ENCODE assay signal across 26 cellular contexts in genomic region chr3:184004483-184004882, GRCh38. TPM values are rescaled to one million over a fixed set of nuclear protein-coding genes. Genes with fewer than 3 reads are reported as not detected.
DNase-seq lines count a peak whose midpoint lies in the region; ATAC-seq and TF ChIP-seq lines count a peak whose summit lies in the region.
"Had no signal": no experiment of that assay in that cellular context is flagged by ENCODE, and none has a peak within 500 bp of the region (broad histone marks: within the 10 kb centered on the region; RNA-seq: fewer than 3 reads in every experiment).

No MANE protein-coding gene starts in this region.

- no peak overlapping the region for H3K56ac ChIP-seq in H9 (ENCODE audit: insufficient read length, low read depth, low read length)

- H3K9me3 ChIP-seq in ascending aorta (no peaks in the 10 kb centered on the region), left lung (no peaks in the 10 kb centered on the region), gastrocnemius medialis (no peaks in the 10 kb centered on the region), H9 (ENCODE audit: control insufficient read depth, low read depth, low read length) (no peaks in the 10 kb centered on the region)
- H3K9me3 ChIP-seq: HAP-1, uterus had no signal

- ATAC-seq in GM23338: no peak
- peak; percentile 46 for ATAC-seq in left lung
- peak in 1 of 2 donors; percentile 13 for ATAC-seq in gastrocnemius medialis
- no peak for ATAC-seq in effector memory CD8-positive, alpha-beta T cell (replicated peaks)
- ATAC-seq: activated CD8-positive, alpha-beta T cell treated with anti-CD3 and anti-CD28 coated beads, Interleukin-2, amount 10 ng/mL, durations not matched to agents 7 days and 5 days had no signal

- intact Hi-C loops in ascending aorta (cut with DNase I): no loop called here
- intact Hi-C loops in left lung (cut with DNase I): no loop called here
- intact Hi-C loops in gastrocnemius medialis (cut with DNase I; ENCODE audit: low total_unique reads): no loop called here

- no peak for TF ChIP-seq CTCF in GM23338 (conservative IDR thresholded peaks at IDR 0.05; ENCODE audit: low read depth in 2 of 2)
- no peak for TF ChIP-seq CTCF in ascending aorta (IDR thresholded peaks at IDR 0.05)
- no peak for TF ChIP-seq CTCF in left lung (IDR thresholded peaks at IDR 0.05)
- no peak for TF ChIP-seq CTCF in gastrocnemius medialis (IDR thresholded peaks at IDR 0.05 in 4 of 5, conservative IDR thresholded peaks at IDR 0.05 in 1 of 5)
- TF ChIP-seq CTCF in H9 (conservative IDR thresholded peaks at IDR 0.05): no peak

- H3T11ph ChIP-seq in H9 (ENCODE audit: low read length): no peak overlapping the region

- no peak overlapping the region for H3K18ac ChIP-seq in H9 (ENCODE audit: insufficient read length, low read depth, low read length)

- H3K36me3 Mint-ChIP-seq in GM23338 (ENCODE audit: low read depth) (peaks cover 3% of the 10 kb centered on the region; the same call in 1 of the 3 replicates), H9 (ENCODE audit: insufficient read depth in 1 of 3, low read depth in 3 of 3) (peaks cover 3 to 21% (median 6%) of the 10 kb centered on the region in 3 experiments; a peak in 6 of 7 replicates)
- peaks cover 12% of the 10 kb centered on the region for H3K36me3 Mint-ChIP-seq in effector memory CD8-positive, alpha-beta T cell (ENCODE audit: insufficient read depth)

- no peak overlapping the region for H4K91ac ChIP-seq in H9 (ENCODE audit: insufficient read length, low read depth, low read length)

- no peaks in the 10 kb centered on the region for H3K79me1 ChIP-seq in H9 (ENCODE audit: insufficient read depth, low read depth, low read length, poor library complexity, severe bottlenecking)

- H3K79me2 ChIP-seq in GM23338 (replicated peaks; ENCODE audit: insufficient read depth) (peaks cover 38% of the 10 kb centered on the region), H9 (ENCODE audit: insufficient read depth, low read length) (no peaks in the 10 kb centered on the region)

- H2BK20ac ChIP-seq in H9 (ENCODE audit: low read depth, low read length, poor library complexity, severe bottlenecking): no peak overlapping the region

- no peak overlapping the region for H3K4ac ChIP-seq in H9 (ENCODE audit: low read depth, low read length)

- H3K4me3 ChIP-seq in GM23338 (no peak overlapping the region), ascending aorta (no peak overlapping the region), left lung (no peak overlapping the region), gastrocnemius medialis (no peak overlapping the region)
- H3K4me3 ChIP-seq: dorsolateral prefrontal cortex, HAP-1, lung, uterus had no signal

- no peak overlapping the region for H4K8ac ChIP-seq in H9 (replicated peaks; ENCODE audit: insufficient read length, low read depth, low read length)

- no peak overlapping the region for H4K5ac ChIP-seq in H9 (ENCODE audit: insufficient read length, low read depth, low read length)

- H2AK5ac ChIP-seq in H9 (ENCODE audit: insufficient read length, low read length): no peak overlapping the region

- H3K36me3 ChIP-seq in GM23338 (ENCODE audit: insufficient read depth): peaks cover 3% of the 10 kb centered on the region; the same call in 1 of the 2 replicates
- H3K36me3 ChIP-seq in ascending aorta: peaks cover 6% of the 10 kb centered on the region in 2 donors
- H3K36me3 ChIP-seq in left lung: peaks cover 0 to 12% of the 10 kb centered on the region in 2 donors
- peaks cover 0 to 13% of the 10 kb centered on the region in 2 donors for H3K36me3 ChIP-seq in gastrocnemius medialis
- H3K36me3 ChIP-seq: uterus had no signal

- H3K4me2 ChIP-seq in GM23338 (no peak overlapping the region), H9 (ENCODE audit: insufficient read depth, insufficient read length, low read length) (no peak overlapping the region)
- H3K4me2 ChIP-seq: KMS-11 had no signal

- no peak overlapping the region for H3K14ac ChIP-seq in H9 (ENCODE audit: insufficient read depth, low read length)

- no peak overlapping the region for H2BK5ac ChIP-seq in H9 (ENCODE audit: insufficient read length, low read length)

- no peak overlapping the region for H3K23ac ChIP-seq in H9 (ENCODE audit: insufficient read length, low read depth, low read length)

- no peak overlapping the region for H3K4me3 Mint-ChIP-seq in GM23338
- H3K4me3 Mint-ChIP-seq in effector memory CD8-positive, alpha-beta T cell: no peak overlapping the region
- no peak overlapping the region for H3K4me3 Mint-ChIP-seq in H9
- H3K4me3 Mint-ChIP-seq: activated CD8-positive, alpha-beta T cell treated with anti-CD3 and anti-CD28 coated beads, Interleukin-2, amount 10 ng/mL, durations not matched to agents 7 days and 5 days; CD14-positive monocyte had no signal

- DNase-seq in GM23338 (ENCODE audit: low spot score) (no peak), ascending aorta (ENCODE audit: low spot score in 2 of 2) (no peak), left lung (no peak), gastrocnemius medialis (peak in 1 of 2 donors; percentile 14), HT-29 (ENCODE audit: low spot score) (no peak), H9 (no peak), KBM-7 (no peak)
- no peak for DNase-seq in effector memory CD8-positive, alpha-beta T cell
- DNase-seq: activated CD4-positive, alpha-beta T cell treated with anti-CD3 and anti-CD28 coated beads for 1 hour; activated CD8-positive, alpha-beta T cell treated with anti-CD3 and anti-CD28 coated beads, Interleukin-2, amount 10 ng/mL, durations not matched to agents 7 days and 5 days; activated gamma-delta T cell treated with Interleukin-2 at 50 U/mL for 16 hours; amygdala; caudate nucleus; dorsolateral prefrontal cortex; foreskin fibroblast; NCI-H1694; NCI-H2171; NCI-H524; SHP77 treated with DMSO at 0.1 percent for 48 hours; stimulated activated CD4-positive, alpha-beta T cell treated with anti-CD3 and anti-CD28 coated beads, Interleukin-15, amount 100 ng/mL, for 24 hours; stimulated activated CD8-positive, alpha-beta memory T cell treated with anti-CD3 and anti-CD28 coated beads, Interleukin-4, amount 100 ng/mL, for 48 hours; uterus had no signal

- H3K9me3 Mint-ChIP-seq in GM23338 (no peaks in the 10 kb centered on the region), H9 (no peaks in the 10 kb centered on the region)
- H3K9me3 Mint-ChIP-seq in effector memory CD8-positive, alpha-beta T cell: no peaks in the 10 kb centered on the region

- H2AFZ ChIP-seq in GM23338 (no peak overlapping the region), H9 (ENCODE audit: low read length) (no peak overlapping the region)

- H3K27me3 Mint-ChIP-seq in GM23338 (ENCODE audit: insufficient read depth, low read depth, poor library complexity): no peaks in the 10 kb centered on the region
- H3K27me3 Mint-ChIP-seq in effector memory CD8-positive, alpha-beta T cell: no peaks in the 10 kb centered on the region
- no peaks in the 10 kb centered on the region for H3K27me3 Mint-ChIP-seq in H9 (ENCODE audit: low read depth)

- H3K27me3 ChIP-seq in GM23338 (ENCODE audit: insufficient read depth): no peaks in the 10 kb centered on the region
- no peaks in the 10 kb centered on the region for H3K27me3 ChIP-seq in ascending aorta
- no peaks in the 10 kb centered on the region for H3K27me3 ChIP-seq in left lung
- no peaks in the 10 kb centered on the region for H3K27me3 ChIP-seq in gastrocnemius medialis
- H3K27me3 ChIP-seq in H9 (ENCODE audit: insufficient read depth, low read length): no peaks in the 10 kb centered on the region
- H3K27me3 ChIP-seq: dorsolateral prefrontal cortex, uterus had no signal

- H4K20me1 ChIP-seq in GM23338 (replicated peaks; ENCODE audit: insufficient read depth): peaks cover 10% of the 10 kb centered on the region
- no peaks in the 10 kb centered on the region for H4K20me1 ChIP-seq in H9 (ENCODE audit: control insufficient read depth, insufficient read depth, insufficient read length)

- H3K4me1 ChIP-seq in GM23338 (ENCODE audit: insufficient read depth) (no peaks in the 10 kb centered on the region), ascending aorta (no peaks in the 10 kb centered on the region), left lung (peaks cover 25 to 50% of the 10 kb centered on the region in 2 donors), gastrocnemius medialis (peaks cover 62 to 64% of the 10 kb centered on the region in 2 donors), H9 (ENCODE audit: insufficient read depth, low read length) (no peaks in the 10 kb centered on the region)
- H3K4me1 ChIP-seq: uterus had no signal

- in situ Hi-C loops in gastrocnemius medialis (cut with MboI; ENCODE audit: low sequenced_read_pairs in 4 of 4) (no loop called here), KBM-7 (cut with MboI; ENCODE audit: low pct_unique_long_range_greater_than_20kb, low sequenced_read_pairs) (no loop called here)

- H3K9ac ChIP-seq in H9 (ENCODE audit: extremely low read depth, insufficient read length, low read length): no peak overlapping the region
- H3K9ac ChIP-seq: KMS-11 had no signal

- no CpG with 5 or more reads among the region's 2 CpGs for WGBS in H9 (ENCODE audit: extremely low coverage, insufficient read length, low lambda C conversion rate)

- H3K27ac ChIP-seq in GM23338 (ENCODE audit: low read depth): no peak overlapping the region
- H3K27ac ChIP-seq in ascending aorta: peak overlapping the region; percentile 31 to 45
- H3K27ac ChIP-seq in left lung: peak overlapping the region in 1 of 2 donors; percentile 18
- peak overlapping the region; percentile 84 to 88 (median 86) for H3K27ac ChIP-seq in gastrocnemius medialis
- no peak overlapping the region for H3K27ac ChIP-seq in H9 (ENCODE audit: insufficient read length, low read depth, low read length)
- H3K27ac ChIP-seq: KMS-11, uterus had no signal

- H3K23me2 ChIP-seq in H9 (ENCODE audit: insufficient read length, low read depth, low read length, poor library complexity, severe bottlenecking): peaks cover 3% of the 10 kb centered on the region

- H2BK15ac ChIP-seq in H9 (ENCODE audit: low read depth, low read length): no peak overlapping the region

- no peaks in the 10 kb centered on the region for H3F3A ChIP-seq in GM23338 (replicated peaks; ENCODE audit: low read depth)

- no peak for TF ChIP-seq POLR2A in gastrocnemius medialis (IDR thresholded peaks at IDR 0.05)

- H3K27ac Mint-ChIP-seq in GM23338 (peak overlapping the region; percentile 59; the same call in 1 of the 2 replicates), H9 (peak overlapping the region in 1 of 3 experiments; percentile 46; a peak in 1 of 7 replicates)
- no peak overlapping the region for H3K27ac Mint-ChIP-seq in effector memory CD8-positive, alpha-beta T cell
- H3K27ac Mint-ChIP-seq: activated CD8-positive, alpha-beta T cell treated with anti-CD3 and anti-CD28 coated beads, Interleukin-2, amount 10 ng/mL, durations not matched to agents 7 days and 5 days; CD14-positive monocyte had no signal

- no peak overlapping the region for H2BK120ac ChIP-seq in H9 (ENCODE audit: low read depth, low read length, poor library complexity, severe bottlenecking)

- H2BK12ac ChIP-seq in H9 (ENCODE audit: insufficient read length, low read depth, low read length): no peak overlapping the region

- H3K9me2 ChIP-seq in GM23338 (ENCODE audit: insufficient read depth): no peaks in the 10 kb centered on the region

- H3K4me1 Mint-ChIP-seq in GM23338 (peaks cover 10% of the 10 kb centered on the region; the same call in 2 of the 3 replicates), H9 (peaks cover 10% of the 10 kb centered on the region in 2 experiments)
- H3K4me1 Mint-ChIP-seq in effector memory CD8-positive, alpha-beta T cell (ENCODE audit: low read depth in 2 of 2): peaks cover 0 to 7% of the 10 kb centered on the region in 2 donors

RNA-seq across cellular contexts. Expression of gene ABCC5, which starts 13.2 kb away (rescaled TPM):
- total RNA-seq in GM23338 (2014; rRNA removed; shearing (Covaris generic)): 38.5 and 39.9 TPM in 2 replicates
- 14.0 TPM in 2 replicates for polyA plus RNA-seq in GM23338 (2016; fragmentation: Nextera tagmentation; extraction: Ambion mirVana)
- 16.2 TPM for total RNA-seq in ascending aorta
- total RNA-seq in left lung: 10 to 100 TPM; 37.7 to 40.5 TPM
- total RNA-seq in gastrocnemius medialis: 10 to 100 TPM; 20.4 to 52.2 (median 39.5) TPM
- total RNA-seq in HT-29 (2014; rRNA removed; shearing (Covaris generic)): 3.7 and 4.8 TPM in 2 replicates
- 32.5 and 37.6 TPM in 2 replicates for total RNA-seq in H9 (2021)

RNA-seq across cellular contexts. Expression of gene HTR3D, which starts 27.1 kb away (rescaled TPM):
- total RNA-seq in GM23338 (2014; rRNA removed; shearing (Covaris generic)): not detected in 2 replicates
- not detected in 2 replicates for polyA plus RNA-seq in GM23338 (2016; fragmentation: Nextera tagmentation; extraction: Ambion mirVana)
- not detected for total RNA-seq in ascending aorta
- not detected for total RNA-seq in left lung
- not detected for total RNA-seq in gastrocnemius medialis
- total RNA-seq in HT-29 (2014; rRNA removed; shearing (Covaris generic)): not detected in 2 replicates
- not detected in 2 replicates for total RNA-seq in H9 (2021)
- total RNA-seq: activated CD8-positive, alpha-beta T cell treated with anti-CD3 and anti-CD28 coated beads, Interleukin-2, amount 10 ng/mL, durations not matched to agents 7 days and 5 days; dorsolateral prefrontal cortex; lung; uterus had no signal
- polyA plus RNA-seq: CD14-positive monocyte, lung had no signal

RNA-seq across cellular contexts. Expression of gene HTR3C, which starts 48.4 kb away (rescaled TPM):
- total RNA-seq in GM23338 (2014; rRNA removed; shearing (Covaris generic)): not detected in 2 replicates
- polyA plus RNA-seq in GM23338 (2016; fragmentation: Nextera tagmentation; extraction: Ambion mirVana): not detected in 2 replicates
- total RNA-seq in ascending aorta (not detected), left lung (under 1 TPM in 1 of 2 donors, not detected in 1; 0.16 TPM), gastrocnemius medialis (not detected), H9 (2021) (not detected in 2 replicates)
- total RNA-seq in HT-29 (2014; rRNA removed; shearing (Covaris generic)): not detected in 2 replicates
- total RNA-seq: activated CD8-positive, alpha-beta T cell treated with anti-CD3 and anti-CD28 coated beads, Interleukin-2, amount 10 ng/mL, durations not matched to agents 7 days and 5 days; dorsolateral prefrontal cortex had no signal
- polyA plus RNA-seq: CD14-positive monocyte had no signal

Comparison
In these comparisons a context has a peak if more than half of its experiments do, and no peak if none do; other contexts are left out.
1. H3K27ac ChIP-seq: peak in ascending aorta (2 of 2) and gastrocnemius medialis (4 of 4); none in GM23338 (single experiment) and H9 (single experiment).